ENCODE assay signal across 20 cellular contexts in the genomic region with DNA sequence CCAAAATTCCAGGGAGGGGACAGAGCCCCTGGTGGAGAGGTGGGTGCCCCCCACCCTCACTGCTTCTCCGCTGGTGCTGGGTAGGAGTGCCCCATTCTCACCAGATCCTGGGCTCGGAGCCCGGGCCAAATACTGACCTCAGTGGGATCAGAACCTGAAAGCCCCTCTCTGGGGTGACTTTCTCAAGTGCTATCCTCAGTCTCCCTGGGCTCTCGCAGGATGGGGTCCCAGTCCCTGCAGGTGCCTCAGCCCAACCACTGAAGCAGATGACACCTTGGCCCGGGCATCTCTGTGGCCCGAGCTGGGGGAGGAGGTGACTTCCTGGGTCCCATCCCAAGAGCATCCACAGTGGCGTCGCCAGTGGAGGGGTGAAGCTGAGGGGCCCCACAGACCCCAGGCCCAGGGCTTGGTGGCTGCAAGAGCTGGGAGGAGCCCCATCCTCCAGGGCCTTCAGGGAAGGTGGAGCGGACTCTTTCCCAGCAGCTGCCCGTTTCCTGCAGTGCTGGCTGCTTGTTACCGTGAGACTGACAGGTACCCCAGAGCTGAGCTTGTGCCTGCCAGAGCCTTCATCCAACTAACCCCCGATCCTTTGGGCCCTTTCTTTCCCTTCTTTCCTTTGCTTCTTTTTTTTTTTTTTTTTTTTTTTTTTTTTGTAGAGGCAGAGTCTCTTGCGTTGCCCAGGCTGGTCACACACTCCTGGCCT.
"Had no signal": no experiment of that assay in that cellular context is flagged by ENCODE, and none has a peak within 500 bp of the region (broad histone marks: within the 10 kb centered on the region; RNA-seq: fewer than 3 reads in every experiment).

No MANE protein-coding gene starts in this region.

- DNase-seq: activated CD4-positive, alpha-beta T cell treated with anti-CD3 and anti-CD28 coated beads, Interleukin-2, amount 50 U/mL, for 1 hour; activated CD4-positive, CD25-positive, alpha-beta regulatory T cell; activated T-cell treated with anti-CD3 and anti-CD28 coated beads for 4 hours; amniotic stem cell; central memory CD4-positive, alpha-beta T cell; effector CD4-positive, alpha-beta T cell; esophagus squamous epithelium; hippocampal formation; midbrain; retina; stimulated activated CD4-positive, alpha-beta T cell treated with anti-CD3 and anti-CD28 coated beads, Interleukin-4, amount 100 ng/mL, for 1 hour; stimulated activated naive CD4-positive, alpha-beta T cell treated with Interleukin-2 at 50 U/mL for 16 hours; substantia nigra had no signal

- H3K9me3 Mint-ChIP-seq: activated naive CD4-positive, alpha-beta T cell treated with anti-CD3 and anti-CD28 coated beads, Interleukin-2, amount 50 U/mL, for 24 hours; activated T-helper 2 cell treated with anti-CD3 and anti-CD28 coated beads, Interferon-gamma antibody, Interleukin-2, Interleukin-4, amounts not matched to agents 10 μg/mL and 5 μg/mL and 100 μg/mL, durations not matched to agents 14 hours and 24 hours and 36 hours had no signal

- H3K27me3 ChIP-seq: vagina had no signal

- H3K4me3 ChIP-seq: coronary artery, esophagus squamous epithelium, tibial nerve, vagina had no signal

- H3K4me1 ChIP-seq: parathyroid adenoma had no signal

- H3K36me3 ChIP-seq: esophagus squamous epithelium, tibial nerve, vagina had no signal

- H3K9me3 ChIP-seq: esophagus squamous epithelium, tibial nerve, vagina had no signal

- H3K27me3 Mint-ChIP-seq: activated naive CD4-positive, alpha-beta T cell treated with anti-CD3 and anti-CD28 coated beads, Interleukin-2, amount 50 U/mL, for 24 hours had no signal

- H3K27ac ChIP-seq: coronary artery, esophagus squamous epithelium, parathyroid adenoma, tibial nerve, vagina had no signal

- ATAC-seq: left lobe of liver had no signal

- H3K27ac Mint-ChIP-seq: activated naive CD4-positive, alpha-beta T cell treated with anti-CD3 and anti-CD28 coated beads, Interleukin-2, amount 50 U/mL, for 24 hours had no signal

- H3K4me3 Mint-ChIP-seq: activated naive CD4-positive, alpha-beta T cell treated with anti-CD3 and anti-CD28 coated beads, Interleukin-2, amount 50 U/mL, for 24 hours had no signal

- H3K36me3 Mint-ChIP-seq: activated naive CD4-positive, alpha-beta T cell treated with anti-CD3 and anti-CD28 coated beads, Interleukin-2, amount 50 U/mL, for 24 hours had no signal
